1 cellular context compared by ENCODE assay signal in genomic region chr22:36528795-36529718, GRCh38.
TF ChIP-seq lines count a peak whose summit lies in the region.

EIF3D (minus strand) TSS chr22:36529166; CDS start chr22:36526121, 3,045 bp downstream.

TF ChIP-seq in HEK293, 187 proteins besides CTCF, POLR2A, EP300 and RAD21 (continued from another document):
- no peak for TF ChIP-seq PRDM2 (tag by site-specific recombination; IDR thresholded peaks at IDR 0.05; ENCODE audit: borderline replicate concordance)
- peak; percentile 76 for TF ChIP-seq HIC1 (tag by site-specific recombination; IDR thresholded peaks at IDR 0.05)
- no peak for TF ChIP-seq ZNF350 (tag by site-specific recombination; IDR thresholded peaks at IDR 0.05)
- TF ChIP-seq ZSCAN18 (tag by site-specific recombination; IDR thresholded peaks at IDR 0.05) = no peak
- TF ChIP-seq ZNF37A (tag by site-specific recombination; IDR thresholded peaks at IDR 0.05) = no peak
- no peak for TF ChIP-seq ZSCAN16 (tag by site-specific recombination; IDR thresholded peaks at IDR 0.05)
- peak; percentile 93 for TF ChIP-seq ELK4 (IDR thresholded peaks at IDR 0.05; ENCODE audit: borderline replicate concordance, low read depth, low read length)
- TF ChIP-seq ZNF707 (tag by site-specific recombination; IDR thresholded peaks at IDR 0.05) = no peak
- no peak for TF ChIP-seq ZNF184 (tag by site-specific recombination; IDR thresholded peaks at IDR 0.05)
- TF ChIP-seq ZSCAN5A (tag by site-specific recombination; IDR thresholded peaks at IDR 0.05) = no peak
- no peak for TF ChIP-seq ZBTB7A (tag by site-specific recombination; IDR thresholded peaks at IDR 0.05; ENCODE audit: low read depth)
- TF ChIP-seq GLIS1 (tag by site-specific recombination; IDR thresholded peaks at IDR 0.05) = 0 out of 2 replicates have a peak, but pooled peaks have one; percentile 14
- TF ChIP-seq ZNF335 (tag by site-specific recombination; conservative IDR thresholded peaks at IDR 0.05) = peak; percentile 97
- TF ChIP-seq ZNF510 (tag by site-specific recombination; IDR thresholded peaks at IDR 0.05; ENCODE audit: insufficient replicate concordance) = no peak
- no peak for TF ChIP-seq ZNF670 (tag by site-specific recombination; IDR thresholded peaks at IDR 0.05; ENCODE audit: low read depth)
- TF ChIP-seq ZNF449 (tag by site-specific recombination; IDR thresholded peaks at IDR 0.05) = peak; percentile 50; the same call in 1 of the 2 replicates
- TF ChIP-seq ZNF621 (tag by site-specific recombination; IDR thresholded peaks at IDR 0.05) = no peak
- no peak for TF ChIP-seq ZNF274 (IDR thresholded peaks at IDR 0.05; ENCODE audit: low read length)
- no peak for TF ChIP-seq ZNF274 (tag by site-specific recombination; IDR thresholded peaks at IDR 0.05; ENCODE audit: borderline replicate concordance)
- TF ChIP-seq GLI2 (tag by site-specific recombination; IDR thresholded peaks at IDR 0.05; ENCODE audit: borderline replicate concordance, low read depth) = no peak; the same call in 1 of the 2 replicates
- peak; percentile 77 for TF ChIP-seq YY1 (tag by site-specific recombination; IDR thresholded peaks at IDR 0.05)
- TF ChIP-seq ZNF146 (tag by site-specific recombination; IDR thresholded peaks at IDR 0.05) = no peak
- TF ChIP-seq ZNF23 (tag by site-specific recombination; IDR thresholded peaks at IDR 0.05; ENCODE audit: borderline replicate concordance) = no peak
- TF ChIP-seq GLIS2 (tag by site-specific recombination; IDR thresholded peaks at IDR 0.05) = peak; percentile 75
- TF ChIP-seq ATF2 (tag by site-specific recombination; IDR thresholded peaks at IDR 0.05; ENCODE audit: low read depth) = no peak
- TF ChIP-seq ZNF223 (tag by site-specific recombination; IDR thresholded peaks at IDR 0.05) = no peak
- no peak for TF ChIP-seq ZNF133 (tag by site-specific recombination; IDR thresholded peaks at IDR 0.05)
